ENCODE assay signal across 2 cellular contexts in the genomic region with DNA sequence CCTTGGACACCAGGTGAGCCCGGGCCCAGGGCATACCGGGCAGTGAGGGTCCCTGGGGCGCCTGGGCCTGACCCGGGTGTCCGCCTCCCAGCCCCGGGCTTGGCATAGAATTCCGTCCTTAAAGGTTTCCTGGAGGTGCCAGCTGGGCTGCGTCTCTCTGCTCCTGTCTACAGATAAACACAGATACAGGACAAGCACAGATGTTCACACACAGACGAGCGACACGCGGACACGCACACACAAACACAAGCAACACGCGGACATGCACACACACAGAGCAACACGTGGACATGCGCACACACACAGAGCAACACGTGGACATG.
TF ChIP-seq lines count a peak whose summit lies in the region.

No MANE protein-coding gene starts in this region.

TF ChIP-seq in HepG2, 621 proteins besides CTCF, POLR2A, EP300 and RAD21:
- TF ChIP-seq ELF1 (CRISPR knock-in tag; IDR thresholded peaks at IDR 0.05) (no peak), SMAD9 (CRISPR knock-in tag; IDR thresholded peaks at IDR 0.05) (no peak), KLF6 (CRISPR knock-in tag; IDR thresholded peaks at IDR 0.05) (no peak), ZNF350 (CRISPR knock-in tag; IDR thresholded peaks at IDR 0.05; ENCODE audit: borderline replicate concordance, low read depth) (no peak), CAMTA2 (CRISPR knock-in tag; IDR thresholded peaks at IDR 0.05; ENCODE audit: borderline replicate concordance) (no peak), YEATS2 (CRISPR knock-in tag; IDR thresholded peaks at IDR 0.05; ENCODE audit: borderline replicate concordance) (no peak), KMT2B (CRISPR knock-in tag; IDR thresholded peaks at IDR 0.05) (no peak), ZNF329 (CRISPR knock-in tag; IDR thresholded peaks at IDR 0.05; ENCODE audit: low read depth) (no peak), ZEB1 (IDR thresholded peaks at IDR 0.05; ENCODE audit: insufficient replicate concordance, low read depth) (no peak), ZBTB46 (CRISPR knock-in tag; IDR thresholded peaks at IDR 0.05; ENCODE audit: borderline replicate concordance) (no peak), TARDBP (CRISPR knock-in tag; IDR thresholded peaks at IDR 0.05) (no peak), RCOR2 (CRISPR knock-in tag; IDR thresholded peaks at IDR 0.05) (no peak), ARID3A (IDR thresholded peaks at IDR 0.05; ENCODE audit: low read depth, low read length) (no peak), UBTF (CRISPR knock-in tag; IDR thresholded peaks at IDR 0.05) (no peak), ZNF253 (CRISPR knock-in tag; IDR thresholded peaks at IDR 0.05; ENCODE audit: borderline replicate concordance) (no peak), ZNF672 (CRISPR knock-in tag; IDR thresholded peaks at IDR 0.05) (no peak), HNRNPLL (IDR thresholded peaks at IDR 0.05; ENCODE audit: low read depth, low read length, poor library complexity, severe bottlenecking) (no peak), SCMH1 (CRISPR knock-in tag; IDR thresholded peaks at IDR 0.05; ENCODE audit: borderline replicate concordance) (no peak)
- TF ChIP-seq, protein P1, sequence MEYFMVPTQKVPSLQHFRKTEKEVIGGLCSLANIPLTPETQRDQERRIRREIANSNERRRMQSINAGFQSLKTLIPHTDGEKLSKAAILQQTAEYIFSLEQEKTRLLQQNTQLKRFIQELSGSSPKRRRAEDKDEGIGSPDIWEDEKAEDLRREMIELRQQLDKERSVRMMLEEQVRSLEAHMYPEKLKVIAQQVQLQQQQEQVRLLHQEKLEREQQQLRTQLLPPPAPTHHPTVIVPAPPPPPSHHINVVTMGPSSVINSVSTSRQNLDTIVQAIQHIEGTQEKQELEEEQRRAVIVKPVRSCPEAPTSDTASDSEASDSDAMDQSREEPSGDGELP (IDR thresholded peaks at IDR 0.05; ENCODE audit: borderline replicate concordance, low read depth), result no peak

TF ChIP-seq in H1, 55 proteins besides CTCF, POLR2A, EP300 and RAD21:
- TF ChIP-seq HDAC6 (IDR thresholded peaks at IDR 0.05; ENCODE audit: low read depth, low read length) (no peak), GTF2F1 (IDR thresholded peaks at IDR 0.05; ENCODE audit: borderline replicate concordance, low read depth, low read length) (no peak), HDAC2 (IDR thresholded peaks at IDR 0.05; ENCODE audit: borderline replicate concordance in 1 of 2, low read depth in 2 of 2, low read length in 2 of 2) (no peak), SIN3A (conservative IDR thresholded peaks at IDR 0.05 in 1 of 2, IDR thresholded peaks at IDR 0.05 in 1 of 2; ENCODE audit: low read depth in 1 of 2, low read length in 2 of 2) (no peak), POLR2AphosphoS5 (IDR thresholded peaks at IDR 0.05; ENCODE audit: low read depth, low read length) (no peak), KDM5A (IDR thresholded peaks at IDR 0.05; ENCODE audit: low read length) (no peak), EGR1 (IDR thresholded peaks at IDR 0.05; ENCODE audit: borderline replicate concordance, low read depth, low read length) (no peak), CBX5 (IDR thresholded peaks at IDR 0.05; ENCODE audit: low read depth, low read length) (no peak), EZH2 (IDR thresholded peaks at IDR 0.05; ENCODE audit: low read depth, low read length, severe bottlenecking) (no peak)
